ENCODE assay signal across 8 cellular contexts in genomic region chr16:72787130-72787518, GRCh38.
DNase-seq lines count a peak whose midpoint lies in the region; ATAC-seq, FAIRE-seq and TF ChIP-seq lines count a peak whose summit lies in the region.

No MANE protein-coding gene starts in this region.

- H3K36me3 ChIP-seq in SU-DHL-6 (ENCODE audit: low read length) (no peaks in the 10 kb centered on the region), gastroesophageal sphincter (peaks cover 0 to 41% of the 10 kb centered on the region in 2 donors), HepG2 (replicated peaks in 1 of 2; ENCODE audit: control insufficient read depth in 1 of 2, insufficient read depth in 2 of 2, low read length in 2 of 2) (peaks cover 16 to 45% of the 10 kb centered on the region in 2 experiments)

- H3K27me3 ChIP-seq in SU-DHL-6 (ENCODE audit: low read length) (no peaks in the 10 kb centered on the region), gastroesophageal sphincter (no peaks in the 10 kb centered on the region), HepG2 (ENCODE audit: control insufficient read depth in 1 of 2, insufficient read depth in 2 of 2, low read length in 2 of 2) (no peaks in the 10 kb centered on the region)

- no peaks in the 10 kb centered on the region for H3K9me2 ChIP-seq in SU-DHL-6 (replicated peaks; ENCODE audit: insufficient read depth, low read length)

- H3K4me2 ChIP-seq in SU-DHL-6 (ENCODE audit: low read depth, low read length, poor library complexity, severe bottlenecking) (peak overlapping the region; percentile 33), HepG2 (ENCODE audit: low read depth, low read length) (no peak overlapping the region)

- intact Hi-C loops in HepG2 (cut with micrococcal nuclease; ENCODE audit: unreplicated experiment), result no loop called here

- BruUV-seq in HepG2 (replicated peaks; lab: Mats Ljungman, UMichigan), result no TSS peak

- POLR2A ChIA-PET in HepG2 (lab: Yijun Ruan, JAX), result interaction anchor here (0.7 kb wide), 2 partner anchors 138 to 357 kb away, joined by 3 to 4 read pairs; no protein-coding TSS in a partner anchor

- in situ Hi-C loops in HepG2 (cut with HindIII; ENCODE audit: extremely low pct_ligation_motif_present, low pct_unique_long_range_greater_than_20kb), result no loop called here

- H3K4me3 ChIP-seq in SU-DHL-6 (ENCODE audit: insufficient read depth, low read length, poor library complexity, severe bottlenecking), result no peak overlapping the region
- peak overlapping the region; percentile 19 to 50 for H3K4me3 ChIP-seq in gastroesophageal sphincter
- peak overlapping the region; percentile 35 to 45 (median 40) for H3K4me3 ChIP-seq in skin epidermis
- no peak overlapping the region for H3K4me3 ChIP-seq in HepG2 (replicated peaks in 1 of 3; ENCODE audit: insufficient read depth in 1 of 3, low read depth in 2 of 3, low read length in 3 of 3)

- H3K27ac ChIP-seq in SU-DHL-6 (ENCODE audit: low read depth, low read length) (no peak overlapping the region), gastroesophageal sphincter (peak overlapping the region in 3 of 4 donors; percentile 39 to 63 (median 62)), skin epidermis (peak overlapping the region in 17 of 21 experiments; percentile 2 to 87 (median 75)), HepG2 (ENCODE audit: extremely low read length, insufficient read depth, low read length) (no peak overlapping the region)

- no peak for TF ChIP-seq EP300 in gastroesophageal sphincter (IDR thresholded peaks at IDR 0.05)
- TF ChIP-seq EP300 in HepG2 (IDR thresholded peaks at IDR 0.05; ENCODE audit: low read depth in 2 of 2, low read length in 2 of 2), result no peak
- TF ChIP-seq EP300 in HepG2 (CRISPR knock-in tag; IDR thresholded peaks at IDR 0.05; ENCODE audit: borderline replicate concordance), result no peak

- no peaks in the 10 kb centered on the region for H3F3A ChIP-seq in SU-DHL-6 (ENCODE audit: insufficient read depth)

- no peaks in the 10 kb centered on the region for H4K20me1 ChIP-seq in SU-DHL-6 (ENCODE audit: low read depth, low read length)
- H4K20me1 ChIP-seq in HepG2 (ENCODE audit: insufficient read depth, low read length), result no peaks in the 10 kb centered on the region

- no peak for TF ChIP-seq POLR2A in gastroesophageal sphincter (IDR thresholded peaks at IDR 0.05)
- TF ChIP-seq POLR2A in HepG2 (IDR thresholded peaks at IDR 0.05; ENCODE audit: insufficient read depth in 1 of 2, low read depth in 2 of 2, low read length in 2 of 2), result no peak

- CTCF ChIA-PET in HepG2 (lab: Yijun Ruan, JAX; ENCODE audit: low intra/inter-chr PET ratio, low total read pairs), result no interaction called here

- H3K4me1 ChIP-seq in gastroesophageal sphincter (peaks cover 0 to 28% (median 0%) of the 10 kb centered on the region in 3 donors), HepG2 (ENCODE audit: insufficient read depth, low read length) (peaks cover 10% of the 10 kb centered on the region)

- FAIRE-seq in HepG2 (lab: Jason Lieb, UNC), result no peak

- H3K79me2 ChIP-seq in SU-DHL-6 (ENCODE audit: insufficient read depth, low read length), result no peaks in the 10 kb centered on the region
- no peaks in the 10 kb centered on the region for H3K79me2 ChIP-seq in HepG2 (ENCODE audit: insufficient read depth, low read length)

- H3K9me3 ChIP-seq in SU-DHL-6 (ENCODE audit: insufficient read depth, low read length) (no peaks in the 10 kb centered on the region), gastroesophageal sphincter (no peaks in the 10 kb centered on the region), HepG2 (ENCODE audit: low read length) (no peaks in the 10 kb centered on the region)

- ATAC-seq in GM21515 (IDR thresholded peaks at IDR 0.05; ENCODE audit: unreplicated experiment) (peak; percentile 6), gastroesophageal sphincter (no peak), HG03135 (IDR thresholded peaks at IDR 0.05; ENCODE audit: unreplicated experiment) (no peak), HepG2 (no peak), HG03025 (IDR thresholded peaks at IDR 0.05; ENCODE audit: low FRiP score, unreplicated experiment) (no peak)

- TF ChIP-seq RAD21 in HepG2 (CRISPR knock-in tag; IDR thresholded peaks at IDR 0.05), result no peak

- H3K9ac ChIP-seq in SU-DHL-6 (ENCODE audit: low read length) (no peak overlapping the region), HepG2 (ENCODE audit: insufficient read depth, low read depth, low read length) (no peak overlapping the region)

- TF ChIP-seq CTCF in SU-DHL-6 (IDR thresholded peaks at IDR 0.05; ENCODE audit: insufficient read depth, low read length, poor library complexity, severe bottlenecking) (no peak), gastroesophageal sphincter (IDR thresholded peaks at IDR 0.05) (no peak), HepG2 (CRISPR knock-in tag; IDR thresholded peaks at IDR 0.05) (no peak)

- WGBS in gastroesophageal sphincter (ENCODE audit: low coverage in 1 of 2), 2 donors, result 13 to 29% methylated on average over 3 to 9 of the region's 24 CpGs
- 98% methylated on average over 24 of the region's 24 CpGs for WGBS in HepG2 (ENCODE audit: low lambda C conversion rate)

- H2AFZ ChIP-seq in SU-DHL-6 (ENCODE audit: low read depth, low read length, severe bottlenecking) (no peak overlapping the region), HepG2 (ENCODE audit: low read length) (no peak overlapping the region)

- DNase-seq in HepG2 (ENCODE audit: low spot score), result no peak
- no peak for DNase-seq in NCI-H1092 (lab: John Stamatoyannopoulos, UW)

TF ChIP-seq in HepG2, 621 proteins besides CTCF, POLR2A, EP300 and RAD21 (continues in another document):
- TF ChIP-seq SMARCE1 (IDR thresholded peaks at IDR 0.05; ENCODE audit: borderline replicate concordance) (no peak), ZNF777 (CRISPR knock-in tag; IDR thresholded peaks at IDR 0.05) (no peak), SMAD9 (CRISPR knock-in tag; IDR thresholded peaks at IDR 0.05) (no peak), GATA4 (IDR thresholded peaks at IDR 0.05; ENCODE audit: borderline replicate concordance, low read depth) (no peak), FOXM1 (CRISPR knock-in tag; IDR thresholded peaks at IDR 0.05) (no peak), NFYB (CRISPR knock-in tag; IDR thresholded peaks at IDR 0.05) (no peak), SAFB2 (CRISPR knock-in tag; IDR thresholded peaks at IDR 0.05; ENCODE audit: borderline replicate concordance, low read depth) (no peak), HDAC6 (IDR thresholded peaks at IDR 0.05; ENCODE audit: low read depth, low read length) (no peak), ZNF607 (CRISPR knock-in tag; IDR thresholded peaks at IDR 0.05; ENCODE audit: borderline replicate concordance) (no peak)
- TF ChIP-seq, protein P1, sequence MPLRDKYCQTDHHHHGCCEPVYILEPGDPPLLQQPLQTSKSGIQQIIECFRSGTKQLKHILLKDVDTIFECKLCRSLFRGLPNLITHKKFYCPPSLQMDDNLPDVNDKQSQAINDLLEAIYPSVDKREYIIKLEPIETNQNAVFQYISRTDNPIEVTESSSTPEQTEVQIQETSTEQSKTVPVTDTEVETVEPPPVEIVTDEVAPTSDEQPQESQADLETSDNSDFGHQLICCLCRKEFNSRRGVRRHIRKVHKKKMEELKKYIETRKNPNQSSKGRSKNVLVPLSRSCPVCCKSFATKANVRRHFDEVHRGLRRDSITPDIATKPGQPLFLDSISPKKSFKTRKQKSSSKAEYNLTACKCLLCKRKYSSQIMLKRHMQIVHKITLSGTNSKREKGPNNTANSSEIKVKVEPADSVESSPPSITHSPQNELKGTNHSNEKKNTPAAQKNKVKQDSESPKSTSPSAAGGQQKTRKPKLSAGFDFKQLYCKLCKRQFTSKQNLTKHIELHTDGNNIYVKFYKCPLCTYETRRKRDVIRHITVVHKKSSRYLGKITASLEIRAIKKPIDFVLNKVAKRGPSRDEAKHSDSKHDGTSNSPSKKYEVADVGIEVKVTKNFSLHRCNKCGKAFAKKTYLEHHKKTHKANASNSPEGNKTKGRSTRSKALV (CRISPR knock-in tag; IDR thresholded peaks at IDR 0.05), result no peak
- TF ChIP-seq, protein P2, sequence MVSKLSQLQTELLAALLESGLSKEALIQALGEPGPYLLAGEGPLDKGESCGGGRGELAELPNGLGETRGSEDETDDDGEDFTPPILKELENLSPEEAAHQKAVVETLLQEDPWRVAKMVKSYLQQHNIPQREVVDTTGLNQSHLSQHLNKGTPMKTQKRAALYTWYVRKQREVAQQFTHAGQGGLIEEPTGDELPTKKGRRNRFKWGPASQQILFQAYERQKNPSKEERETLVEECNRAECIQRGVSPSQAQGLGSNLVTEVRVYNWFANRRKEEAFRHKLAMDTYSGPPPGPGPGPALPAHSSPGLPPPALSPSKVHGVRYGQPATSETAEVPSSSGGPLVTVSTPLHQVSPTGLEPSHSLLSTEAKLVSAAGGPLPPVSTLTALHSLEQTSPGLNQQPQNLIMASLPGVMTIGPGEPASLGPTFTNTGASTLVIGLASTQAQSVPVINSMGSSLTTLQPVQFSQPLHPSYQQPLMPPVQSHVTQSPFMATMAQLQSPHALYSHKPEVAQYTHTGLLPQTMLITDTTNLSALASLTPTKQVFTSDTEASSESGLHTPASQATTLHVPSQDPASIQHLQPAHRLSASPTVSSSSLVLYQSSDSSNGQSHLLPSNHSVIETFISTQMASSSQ (IDR thresholded peaks at IDR 0.05; ENCODE audit: low read depth), result no peak
- TF ChIP-seq, protein P2 (CRISPR knock-in tag; IDR thresholded peaks at IDR 0.05; ENCODE audit: borderline replicate concordance), result no peak

Comparison
In these comparisons a context has a peak if more than half of its experiments do, and no peak if none do; other contexts are left out.
1. H3K27ac ChIP-seq: peak in gastroesophageal sphincter (3 of 4) and skin epidermis (17 of 21); none in SU-DHL-6 (single experiment) and HepG2 (single experiment).
2. H3K4me3 ChIP-seq: peak in gastroesophageal sphincter (2 of 2) and skin epidermis (7 of 7); none in SU-DHL-6 (single experiment) and HepG2 (0 of 3).